1 cellular context compared by ENCODE assay signal in genomic region chr7:12475362-12476063, GRCh38.
TF ChIP-seq lines count a peak whose summit lies in the region.

No MANE protein-coding gene starts in this region.

TF ChIP-seq in K562, 482 proteins besides CTCF, POLR2A, EP300 and RAD21 (continued from another document and continues in another):
- TF ChIP-seq NKRF (IDR thresholded peaks at IDR 0.05; ENCODE audit: borderline replicate concordance) (no peak), TCF7L2 (IDR thresholded peaks at IDR 0.05; ENCODE audit: low read depth, low read length) (no peak), TEAD1 (CRISPR knock-in tag; IDR thresholded peaks at IDR 0.05) (no peak), AFF4 (CRISPR knock-in tag; IDR thresholded peaks at IDR 0.05) (no peak), SIRT6 (IDR thresholded peaks at IDR 0.05; ENCODE audit: low read depth, low read length) (no peak), BRD9 (IDR thresholded peaks at IDR 0.05; ENCODE audit: low read depth, partially characterized antibody) (no peak), CUX1 (CRISPR knock-in tag; IDR thresholded peaks at IDR 0.05) (no peak), CREB3L1 (IDR thresholded peaks at IDR 0.05; ENCODE audit: borderline replicate concordance, low read depth) (no peak), ZNF584 (CRISPR knock-in tag; IDR thresholded peaks at IDR 0.05; ENCODE audit: low read depth) (no peak), RBFOX2 (IDR thresholded peaks at IDR 0.05; ENCODE audit: low read depth, low read length) (no peak), CBFA2T2 (conservative IDR thresholded peaks at IDR 0.05) (no peak), FUS (optimal IDR thresholded peaks at IDR 0.05; ENCODE audit: low read depth, low read length) (no peak), NR3C1 (CRISPR knock-in tag; IDR thresholded peaks at IDR 0.05) (no peak), GATAD2B (IDR thresholded peaks at IDR 0.05; ENCODE audit: borderline replicate concordance) (no peak), ZNF57 (CRISPR knock-in tag; IDR thresholded peaks at IDR 0.05) (no peak), ZFPM2 (CRISPR knock-in tag; IDR thresholded peaks at IDR 0.05) (no peak), STAT6 (CRISPR knock-in tag; IDR thresholded peaks at IDR 0.05) (no peak), MTA3 (IDR thresholded peaks at IDR 0.05; ENCODE audit: borderline replicate concordance) (0 out of 2 replicates have a peak, but pooled peaks have one; percentile 22), RERE (CRISPR knock-in tag; IDR thresholded peaks at IDR 0.05; ENCODE audit: borderline replicate concordance) (no peak), SMARCA5 (IDR thresholded peaks at IDR 0.05) (no peak), PHTF2 (CRISPR knock-in tag; IDR thresholded peaks at IDR 0.05) (no peak), HNRNPLL (IDR thresholded peaks at IDR 0.05; ENCODE audit: low read depth, low read length, poor library complexity, severe bottlenecking) (no peak), THRA (IDR thresholded peaks at IDR 0.05) (no peak), U2AF1 (optimal IDR thresholded peaks at IDR 0.05; ENCODE audit: low read depth, low read length) (no peak), SP2 (IDR thresholded peaks at IDR 0.05; ENCODE audit: extremely low read depth, low read depth, low read length, poor library complexity, severe bottlenecking) (no peak), FOXK2 (conservative IDR thresholded peaks at IDR 0.05 in 1 of 2, IDR thresholded peaks at IDR 0.05 in 1 of 2; ENCODE audit: low read depth in 2 of 2) (peak; percentile 87 to 90), LCOR (CRISPR knock-in tag; IDR thresholded peaks at IDR 0.05) (no peak), MED1 (CRISPR knock-in tag; IDR thresholded peaks at IDR 0.05; ENCODE audit: borderline replicate concordance) (no peak), ZNF274 (IDR thresholded peaks at IDR 0.05; ENCODE audit: borderline replicate concordance, low read depth, low read length) (no peak), ZNF239 (CRISPR knock-in tag; IDR thresholded peaks at IDR 0.05) (no peak), ZNF398 (CRISPR knock-in tag; IDR thresholded peaks at IDR 0.05) (no peak), ARNT (IDR thresholded peaks at IDR 0.05) (no peak)
